In the genomic region with DNA sequence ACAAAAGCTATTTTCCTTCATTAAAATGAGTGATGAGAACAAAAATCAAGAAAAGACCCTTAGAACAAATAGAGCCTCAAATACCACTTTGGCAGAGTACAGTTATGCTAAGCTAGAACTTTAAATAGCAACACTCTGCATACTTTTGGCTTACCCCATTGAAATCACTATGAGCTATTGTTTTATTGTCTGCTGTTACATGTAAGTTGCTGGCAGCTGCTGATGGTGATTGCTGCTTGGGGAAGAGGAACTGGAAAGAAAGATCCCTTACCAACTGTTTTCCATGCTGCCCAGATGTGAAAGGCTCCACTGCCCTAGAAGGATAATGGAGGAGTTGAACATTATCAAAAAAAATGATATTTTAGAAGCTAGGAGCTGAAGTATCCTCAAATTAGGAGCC, we compare ENCODE assay signal across 28 cellular contexts.
"Had no signal": no experiment of that assay in that cellular context is flagged by ENCODE, and none has a peak within 500 bp of the region (broad histone marks: within the 10 kb centered on the region; RNA-seq: fewer than 3 reads in every experiment).

No MANE protein-coding gene starts in this region.

- H3K79me2 ChIP-seq: hepatocyte, parathyroid adenoma had no signal

- H3K27me3 ChIP-seq: body of pancreas, cardiac muscle cell, hepatocyte, transverse colon, uterus had no signal

- H3K36me3 Mint-ChIP-seq: activated CD4-positive, alpha-beta memory T cell treated with anti-CD3 and anti-CD28 coated beads for 36 hours; activated naive CD8-positive, alpha-beta T cell treated with anti-CD3 and anti-CD28 coated beads, Interleukin-2, amount 10 ng/mL, durations not matched to agents 7 days and 5 days; mesothelial cell of epicardium; stimulated activated naive B cell treated with anti-CD40 and anti-IgM and Interleukin-4, amounts not matched to agents 10 μg/mL and 1 μg/mL and 100 μg/mL, for 72 hours had no signal

- H2AFZ ChIP-seq: hepatocyte, parathyroid adenoma had no signal

- H3K27ac ChIP-seq: body of pancreas, cardiac muscle cell, hepatocyte, parathyroid adenoma, transverse colon, uterus had no signal

- H3K36me3 ChIP-seq: cardiac muscle cell, transverse colon, uterus had no signal

- H3K4me2 ChIP-seq: hepatocyte had no signal

- FAIRE-seq: frontal cortex, kidney had no signal

- H3K9me3 ChIP-seq: body of pancreas, transverse colon, uterus had no signal

- H3K4me1 ChIP-seq: body of pancreas, parathyroid adenoma, transverse colon, uterus had no signal

- H3K4me3 ChIP-seq: body of pancreas, cardiac muscle cell, hepatocyte, lung, transverse colon, uterus had no signal

- H3K4me1 Mint-ChIP-seq: activated naive CD8-positive, alpha-beta T cell treated with anti-CD3 and anti-CD28 coated beads, Interleukin-2, amount 10 ng/mL, durations not matched to agents 7 days and 5 days; stimulated activated naive B cell treated with anti-CD40 and anti-IgM and Interleukin-4, amounts not matched to agents 10 μg/mL and 1 μg/mL and 100 μg/mL, for 72 hours had no signal

- H3K4me3 Mint-ChIP-seq: activated CD4-positive, alpha-beta memory T cell treated with anti-CD3 and anti-CD28 coated beads for 36 hours; activated naive CD4-positive, alpha-beta T cell treated with anti-CD3 and anti-CD28 coated beads for 36 hours; activated naive CD8-positive, alpha-beta T cell treated with anti-CD3 and anti-CD28 coated beads, Interleukin-2, amount 10 ng/mL, durations not matched to agents 7 days and 5 days; activated T-cell treated with anti-CD3 and anti-CD28 coated beads, Interleukin-2, amount 50 U/mL, for 72 hours; mesothelial cell of epicardium; nephron; stimulated activated naive B cell treated with anti-CD40 and anti-IgM and Interleukin-4, amounts not matched to agents 10 μg/mL and 1 μg/mL and 100 μg/mL, for 72 hours; T-helper 1 cell treated with Interleukin-12 subunit alpha and Interleukin-12 subunit beta and Interleukin-4 antibody, amounts not matched to agents 30 μg/mL and 1 μg/mL, for 36 hours had no signal

- H3K9me3 Mint-ChIP-seq: activated CD4-positive, alpha-beta memory T cell treated with anti-CD3 and anti-CD28 coated beads for 36 hours; activated naive CD4-positive, alpha-beta T cell treated with anti-CD3 and anti-CD28 coated beads for 36 hours; activated naive CD8-positive, alpha-beta T cell treated with anti-CD3 and anti-CD28 coated beads, Interleukin-2, amount 10 ng/mL, durations not matched to agents 7 days and 5 days; activated T-cell treated with anti-CD3 and anti-CD28 coated beads, Interleukin-2, amount 50 U/mL, for 72 hours; mesothelial cell of epicardium; nephron; T-helper 1 cell treated with Interleukin-12 subunit alpha and Interleukin-12 subunit beta and Interleukin-4 antibody, amounts not matched to agents 30 μg/mL and 1 μg/mL, for 36 hours had no signal

- ATAC-seq: activated T-cell treated with anti-CD3 and anti-CD28 coated beads, Interleukin-2, amount 50 U/mL, for 72 hours; body of pancreas; left lobe of liver; sciatic nerve; stimulated activated naive B cell treated with anti-CD40 and anti-IgM and Interleukin-4, amounts not matched to agents 10 μg/mL and 1 μg/mL and 100 μg/mL, for 72 hours had no signal

- H3K27me3 Mint-ChIP-seq: activated CD4-positive, alpha-beta memory T cell treated with anti-CD3 and anti-CD28 coated beads for 36 hours; activated naive CD8-positive, alpha-beta T cell treated with anti-CD3 and anti-CD28 coated beads, Interleukin-2, amount 10 ng/mL, durations not matched to agents 7 days and 5 days; stimulated activated naive B cell treated with anti-CD40 and anti-IgM and Interleukin-4, amounts not matched to agents 10 μg/mL and 1 μg/mL and 100 μg/mL, for 72 hours had no signal

- DNase-seq: activated CD4-positive, alpha-beta memory T cell treated with anti-CD3 and anti-CD28 coated beads for 36 hours; activated CD4-positive, alpha-beta T cell treated with anti-CD3 and anti-CD28 coated beads for 48 hours; activated effector memory CD4-positive, alpha-beta T cell treated with Interleukin-2 at 50 U/mL for 16 hours; activated naive CD4-positive, alpha-beta T cell treated with anti-CD3 and anti-CD28 coated beads for 36 hours; activated naive CD8-positive, alpha-beta T cell treated with anti-CD3 and anti-CD28 coated beads, Interleukin-2, amount 10 ng/mL, durations not matched to agents 7 days and 5 days; activated T-cell treated with anti-CD3 and anti-CD28 coated beads, Interleukin-2, amount 50 U/mL, for 72 hours; amniotic stem cell; body of pancreas; effector CD4-positive, alpha-beta T cell; erythroblast; glutamatergic neuron; kidney; nucleus accumbens; stimulated activated CD4-positive, alpha-beta T cell treated with anti-CD3 and anti-CD28 coated beads, Interleukin-2, amount 100 ng/mL, for 48 hours; stimulated activated CD8-positive, alpha-beta memory T cell treated with anti-CD3 and anti-CD28 coated beads, Interleukin-4, amount 100 ng/mL, for 48 hours; stimulated activated naive B cell treated with anti-CD40 and anti-IgM and Interleukin-4, amounts not matched to agents 10 μg/mL and 1 μg/mL and 100 μg/mL, for 72 hours; transverse colon; uterus had no signal

- H3K27ac Mint-ChIP-seq: activated CD4-positive, alpha-beta memory T cell treated with anti-CD3 and anti-CD28 coated beads for 36 hours; activated naive CD4-positive, alpha-beta T cell treated with anti-CD3 and anti-CD28 coated beads for 36 hours; activated naive CD8-positive, alpha-beta T cell treated with anti-CD3 and anti-CD28 coated beads, Interleukin-2, amount 10 ng/mL, durations not matched to agents 7 days and 5 days; activated T-cell treated with anti-CD3 and anti-CD28 coated beads, Interleukin-2, amount 50 U/mL, for 72 hours; mesothelial cell of epicardium; nephron; stimulated activated naive B cell treated with anti-CD40 and anti-IgM and Interleukin-4, amounts not matched to agents 10 μg/mL and 1 μg/mL and 100 μg/mL, for 72 hours; T-helper 1 cell treated with Interleukin-12 subunit alpha and Interleukin-12 subunit beta and Interleukin-4 antibody, amounts not matched to agents 30 μg/mL and 1 μg/mL, for 36 hours had no signal

- H3K9ac ChIP-seq: parathyroid adenoma had no signal
